1 cellular context compared by ENCODE assay signal in the genomic region with DNA sequence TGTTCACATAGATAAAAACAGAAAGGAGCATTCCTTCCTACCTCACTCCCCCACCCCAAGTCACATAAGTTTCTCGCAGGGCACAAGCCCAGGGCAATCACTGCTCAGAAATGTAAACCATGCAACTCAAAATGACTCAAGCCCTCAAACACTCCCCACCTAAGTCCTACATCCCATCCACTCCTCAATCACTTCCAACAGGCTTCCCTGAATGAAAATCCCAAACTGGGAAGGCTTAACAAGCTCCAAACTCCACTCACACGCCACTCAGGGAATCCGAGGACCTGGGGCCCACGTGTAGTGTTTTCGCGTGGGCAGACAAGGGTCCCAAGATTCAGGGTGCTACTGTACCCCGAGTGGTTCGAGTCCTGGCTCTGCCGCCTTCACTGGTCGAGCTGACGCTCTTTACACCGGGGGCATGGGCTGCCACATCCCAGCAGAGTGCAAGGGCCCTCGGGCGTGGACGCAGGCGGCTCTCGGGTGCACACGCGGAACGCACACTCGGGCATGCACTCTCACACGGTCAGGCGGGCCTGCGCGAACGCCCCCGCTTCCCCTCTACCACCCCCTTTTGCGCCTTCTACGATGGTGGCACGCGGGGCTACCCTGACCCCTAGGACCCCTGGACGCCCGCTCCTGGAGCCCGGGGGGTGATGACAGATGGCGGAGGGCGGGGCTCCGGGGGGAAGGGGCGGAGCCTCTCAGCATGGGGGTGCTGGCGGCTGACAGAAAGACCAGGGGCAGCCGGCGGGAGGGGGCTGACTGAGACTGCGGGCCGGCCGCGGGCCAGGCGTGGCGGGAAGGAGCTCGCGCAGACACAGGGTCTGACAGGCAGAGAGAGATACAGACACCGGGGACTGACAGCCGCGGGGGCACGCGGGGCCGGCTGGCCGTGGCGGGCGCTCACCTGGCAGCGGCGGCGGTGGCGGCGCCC.
TF ChIP-seq lines count a peak whose summit lies in the region.

No MANE protein-coding gene starts in this region.

TF ChIP-seq in HEK293, 187 proteins besides CTCF, POLR2A, EP300 and RAD21 (continued from another document):
- TF ChIP-seq, protein P1, sequence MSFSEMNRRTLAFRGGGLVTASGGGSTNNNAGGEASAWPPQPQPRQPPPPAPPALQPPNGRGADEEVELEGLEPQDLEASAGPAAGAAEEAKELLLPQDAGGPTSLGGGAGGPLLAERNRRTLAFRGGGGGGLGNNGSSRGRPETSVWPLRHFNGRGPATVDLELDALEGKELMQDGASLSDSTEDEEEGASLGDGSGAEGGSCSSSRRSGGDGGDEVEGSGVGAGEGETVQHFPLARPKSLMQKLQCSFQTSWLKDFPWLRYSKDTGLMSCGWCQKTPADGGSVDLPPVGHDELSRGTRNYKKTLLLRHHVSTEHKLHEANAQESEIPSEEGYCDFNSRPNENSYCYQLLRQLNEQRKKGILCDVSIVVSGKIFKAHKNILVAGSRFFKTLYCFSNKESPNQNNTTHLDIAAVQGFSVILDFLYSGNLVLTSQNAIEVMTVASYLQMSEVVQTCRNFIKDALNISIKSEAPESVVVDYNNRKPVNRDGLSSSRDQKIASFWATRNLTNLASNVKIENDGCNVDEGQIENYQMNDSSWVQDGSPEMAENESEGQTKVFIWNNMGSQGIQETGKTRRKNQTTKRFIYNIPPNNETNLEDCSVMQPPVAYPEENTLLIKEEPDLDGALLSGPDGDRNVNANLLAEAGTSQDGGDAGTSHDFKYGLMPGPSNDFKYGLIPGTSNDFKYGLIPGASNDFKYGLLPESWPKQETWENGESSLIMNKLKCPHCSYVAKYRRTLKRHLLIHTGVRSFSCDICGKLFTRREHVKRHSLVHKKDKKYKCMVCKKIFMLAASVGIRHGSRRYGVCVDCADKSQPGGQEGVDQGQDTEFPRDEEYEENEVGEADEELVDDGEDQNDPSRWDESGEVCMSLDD (tag by site-specific recombination; IDR thresholded peaks at IDR 0.05): peak; percentile 87
- TF ChIP-seq ZNF548 (tag by site-specific recombination; IDR thresholded peaks at IDR 0.05): no peak
- peak; percentile 90 for TF ChIP-seq ZBTB48 (tag by site-specific recombination; IDR thresholded peaks at IDR 0.05)
- no peak for TF ChIP-seq ZNF433 (tag by site-specific recombination; IDR thresholded peaks at IDR 0.05; ENCODE audit: low read depth)
- no peak for TF ChIP-seq ZNF324 (tag by site-specific recombination; IDR thresholded peaks at IDR 0.05)
- TF ChIP-seq, protein P2, sequence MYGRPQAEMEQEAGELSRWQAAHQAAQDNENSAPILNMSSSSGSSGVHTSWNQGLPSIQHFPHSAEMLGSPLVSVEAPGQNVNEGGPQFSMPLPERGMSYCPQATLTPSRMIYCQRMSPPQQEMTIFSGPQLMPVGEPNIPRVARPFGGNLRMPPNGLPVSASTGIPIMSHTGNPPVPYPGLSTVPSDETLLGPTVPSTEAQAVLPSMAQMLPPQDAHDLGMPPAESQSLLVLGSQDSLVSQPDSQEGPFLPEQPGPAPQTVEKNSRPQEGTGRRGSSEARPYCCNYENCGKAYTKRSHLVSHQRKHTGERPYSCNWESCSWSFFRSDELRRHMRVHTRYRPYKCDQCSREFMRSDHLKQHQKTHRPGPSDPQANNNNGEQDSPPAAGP (tag by site-specific recombination; IDR thresholded peaks at IDR 0.05): 0 out of 2 replicates have a peak, but pooled peaks have one; percentile 76
- TF ChIP-seq ZFHX2 (tag by site-specific recombination; conservative IDR thresholded peaks at IDR 0.05): peak; percentile 73
- TF ChIP-seq, protein P3, sequence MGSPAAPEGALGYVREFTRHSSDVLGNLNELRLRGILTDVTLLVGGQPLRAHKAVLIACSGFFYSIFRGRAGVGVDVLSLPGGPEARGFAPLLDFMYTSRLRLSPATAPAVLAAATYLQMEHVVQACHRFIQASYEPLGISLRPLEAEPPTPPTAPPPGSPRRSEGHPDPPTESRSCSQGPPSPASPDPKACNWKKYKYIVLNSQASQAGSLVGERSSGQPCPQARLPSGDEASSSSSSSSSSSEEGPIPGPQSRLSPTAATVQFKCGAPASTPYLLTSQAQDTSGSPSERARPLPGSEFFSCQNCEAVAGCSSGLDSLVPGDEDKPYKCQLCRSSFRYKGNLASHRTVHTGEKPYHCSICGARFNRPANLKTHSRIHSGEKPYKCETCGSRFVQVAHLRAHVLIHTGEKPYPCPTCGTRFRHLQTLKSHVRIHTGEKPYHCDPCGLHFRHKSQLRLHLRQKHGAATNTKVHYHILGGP (tag by site-specific recombination; IDR thresholded peaks at IDR 0.05): no peak
- no peak for TF ChIP-seq ZNF785 (tag by site-specific recombination; IDR thresholded peaks at IDR 0.05)
- TF ChIP-seq REPIN1 (tag by site-specific recombination; IDR thresholded peaks at IDR 0.05; ENCODE audit: low read depth): no peak
- TF ChIP-seq ZNF416 (tag by site-specific recombination; IDR thresholded peaks at IDR 0.05): no peak
- peak; percentile 75 for TF ChIP-seq KLF9 (tag by site-specific recombination; IDR thresholded peaks at IDR 0.05; ENCODE audit: low read depth)
- no peak for TF ChIP-seq ZNF830 (tag by site-specific recombination; IDR thresholded peaks at IDR 0.05; ENCODE audit: low read depth)
- no peak for TF ChIP-seq ZSCAN23 (tag by site-specific recombination; IDR thresholded peaks at IDR 0.05)
- TF ChIP-seq, protein P4, sequence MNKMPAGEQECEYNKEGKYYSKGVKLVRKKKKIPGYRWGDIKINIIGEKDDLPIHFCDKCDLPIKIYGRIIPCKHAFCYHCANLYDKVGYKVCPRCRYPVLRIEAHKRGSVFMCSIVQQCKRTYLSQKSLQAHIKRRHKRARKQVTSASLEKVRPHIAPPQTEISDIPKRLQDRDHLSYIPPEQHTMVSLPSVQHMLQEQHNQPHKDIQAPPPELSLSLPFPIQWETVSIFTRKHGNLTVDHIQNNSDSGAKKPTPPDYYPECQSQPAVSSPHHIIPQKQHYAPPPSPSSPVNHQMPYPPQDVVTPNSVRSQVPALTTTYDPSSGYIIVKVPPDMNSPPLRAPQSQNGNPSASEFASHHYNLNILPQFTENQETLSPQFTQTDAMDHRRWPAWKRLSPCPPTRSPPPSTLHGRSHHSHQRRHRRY (tag by site-specific recombination; IDR thresholded peaks at IDR 0.05): no peak
